ENCODE assay signal across 8 cellular contexts in the genomic region with DNA sequence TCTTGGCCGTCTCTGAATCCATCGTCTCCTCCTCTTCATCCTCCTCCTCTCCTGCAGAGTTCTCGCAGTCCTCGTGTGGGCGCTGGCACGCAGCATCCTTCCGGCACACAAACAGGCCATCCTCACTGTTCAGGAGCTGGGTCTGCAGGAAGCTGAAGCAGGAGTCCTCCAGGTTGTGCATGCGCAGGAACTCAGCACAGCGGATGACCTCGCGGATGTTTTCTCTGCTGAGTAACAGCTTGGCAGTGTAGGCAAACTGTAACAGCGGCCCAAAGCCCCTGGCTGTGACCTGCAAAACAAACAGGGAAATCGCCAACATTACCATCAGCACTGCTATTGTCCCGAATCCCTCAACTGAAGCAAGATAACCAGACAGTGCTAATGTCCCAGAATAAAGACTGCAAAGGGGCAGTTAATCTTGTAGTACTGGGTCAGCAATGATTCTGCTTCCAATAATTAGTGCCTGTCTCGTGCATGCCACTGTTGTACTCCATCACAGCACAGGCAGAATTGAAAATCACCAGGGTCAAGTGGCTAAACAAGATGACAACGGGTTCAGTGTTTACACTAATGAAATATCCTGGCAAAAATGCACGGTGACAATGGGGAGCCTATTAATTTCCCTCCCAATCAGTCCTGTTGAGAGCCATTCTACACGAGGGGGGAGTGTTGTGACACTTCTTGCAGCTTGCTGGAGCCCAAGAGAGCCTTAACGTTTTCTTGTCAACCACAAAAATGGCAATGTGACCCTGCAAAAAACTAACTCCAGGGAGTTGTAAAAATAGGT. TPM values are rescaled to one million over a fixed set of nuclear protein-coding genes. Genes with fewer than 3 reads are reported as not detected.
DNase-seq lines count a peak whose midpoint lies in the region; ATAC-seq and TF ChIP-seq lines count a peak whose summit lies in the region.
"Had no signal": no experiment of that assay in that cellular context is flagged by ENCODE, and none has a peak within 500 bp of the region (broad histone marks: within the 10 kb centered on the region; RNA-seq: fewer than 3 reads in every experiment).

No MANE protein-coding gene starts in this region.

- H4K20me1 ChIP-seq in GM23338 (replicated peaks; ENCODE audit: insufficient read depth): no peaks in the 10 kb centered on the region
- no peaks in the 10 kb centered on the region for H4K20me1 ChIP-seq in neural progenitor cell (ENCODE audit: low read depth)

- H3K4me1 Mint-ChIP-seq in GM23338 (peaks cover 6% of the 10 kb centered on the region; the same call in 2 of the 3 replicates), neural progenitor cell (peaks cover 38% of the 10 kb centered on the region)

- DNase-seq in GM23338 (ENCODE audit: low spot score) (peak; percentile 59), NCI-H2227 treated with DMSO at 0.1 percent for 48 hours (lab: John Stamatoyannopoulos, UW) (peak; percentile 42), dermis blood vessel endothelial cell (peak; percentile 46), neural progenitor cell (ENCODE audit: low spot score) (peak; percentile 62), lower lobe of right lung (no peak), coronary artery (ENCODE audit: low spot score) (no peak)
- DNase-seq: NCI-H1694 had no signal

- no peaks in the 10 kb centered on the region for H3K9me3 ChIP-seq in neural progenitor cell (ENCODE audit: low read depth)
- no peaks in the 10 kb centered on the region for H3K9me3 ChIP-seq in lower lobe of right lung

- 0 out of 2 replicates have a peak overlapping the region, but pooled peaks have one; percentile 10 for H2AFZ ChIP-seq in GM23338
- H2AFZ ChIP-seq in neural progenitor cell (replicated peaks): peak overlapping the region; percentile 65

- no peaks in the 10 kb centered on the region for H3K79me2 ChIP-seq in GM23338 (replicated peaks; ENCODE audit: insufficient read depth)
- H3K79me2 ChIP-seq in neural progenitor cell (ENCODE audit: low read depth): no peaks in the 10 kb centered on the region

- H3K27ac ChIP-seq in GM23338 (ENCODE audit: low read depth): no peak overlapping the region
- H3K27ac ChIP-seq in neural progenitor cell: no peak overlapping the region
- no peak overlapping the region for H3K27ac ChIP-seq in lower lobe of right lung
- H3K27ac ChIP-seq in coronary artery: no peak overlapping the region

- H3K27me3 Mint-ChIP-seq in GM23338 (ENCODE audit: insufficient read depth, low read depth, poor library complexity) (peaks cover 7% of the 10 kb centered on the region), neural progenitor cell (ENCODE audit: insufficient read depth, low read depth) (peaks cover 5% of the 10 kb centered on the region)

- H3F3A ChIP-seq in GM23338 (replicated peaks; ENCODE audit: low read depth) (no peaks in the 10 kb centered on the region), neural progenitor cell (ENCODE audit: low read depth) (peaks cover 11% of the 10 kb centered on the region)

- TF ChIP-seq CTCF in GM23338 (conservative IDR thresholded peaks at IDR 0.05; ENCODE audit: low read depth in 2 of 2) (peak; percentile 27 to 62; a peak in 3 of 4 replicates), neural progenitor cell (IDR thresholded peaks at IDR 0.05) (peak; percentile 34), lower lobe of right lung (IDR thresholded peaks at IDR 0.05) (no peak), coronary artery (IDR thresholded peaks at IDR 0.05) (no peak)

- no peaks in the 10 kb centered on the region for H3K36me3 ChIP-seq in GM23338 (ENCODE audit: insufficient read depth)
- no peaks in the 10 kb centered on the region for H3K36me3 ChIP-seq in neural progenitor cell
- no peaks in the 10 kb centered on the region for H3K36me3 ChIP-seq in lower lobe of right lung

- no peak overlapping the region for H3K9ac ChIP-seq in neural progenitor cell

- H3K27ac Mint-ChIP-seq in GM23338: no peak overlapping the region
- H3K27ac Mint-ChIP-seq in neural progenitor cell: peak overlapping the region; percentile 79

- H3K4me2 ChIP-seq in GM23338 (no peak overlapping the region), neural progenitor cell (no peak overlapping the region)

- H3K36me3 Mint-ChIP-seq in GM23338 (ENCODE audit: low read depth) (no peaks in the 10 kb centered on the region; the same call in 2 of the 3 replicates), neural progenitor cell (peaks cover 17% of the 10 kb centered on the region)

- H3K4me1 ChIP-seq in GM23338 (ENCODE audit: insufficient read depth): no peaks in the 10 kb centered on the region
- peaks cover 20% of the 10 kb centered on the region for H3K4me1 ChIP-seq in neural progenitor cell
- no peaks in the 10 kb centered on the region for H3K4me1 ChIP-seq in lower lobe of right lung

- no peak for TF ChIP-seq POLR2A in GM18505 (IDR thresholded peaks at IDR 0.05; ENCODE audit: borderline replicate concordance, extremely low read depth, insufficient read depth, insufficient read length)

- no peaks in the 10 kb centered on the region for H3K9me3 Mint-ChIP-seq in GM23338
- no peaks in the 10 kb centered on the region for H3K9me3 Mint-ChIP-seq in neural progenitor cell

- H3K27me3 ChIP-seq in GM23338 (ENCODE audit: insufficient read depth) (no peaks in the 10 kb centered on the region), neural progenitor cell (no peaks in the 10 kb centered on the region), lower lobe of right lung (ENCODE audit: low read depth) (no peaks in the 10 kb centered on the region)

- no peak overlapping the region for H3K4me3 Mint-ChIP-seq in GM23338
- no peak overlapping the region for H3K4me3 Mint-ChIP-seq in neural progenitor cell

- H3K9me2 ChIP-seq in GM23338 (ENCODE audit: insufficient read depth): no peaks in the 10 kb centered on the region

- ATAC-seq in GM23338: peak; percentile 92
- ATAC-seq in lower lobe of right lung: no peak
- ATAC-seq in GM18505 (IDR thresholded peaks at IDR 0.05; ENCODE audit: unreplicated experiment): no peak

- no peak overlapping the region for H3K4me3 ChIP-seq in GM23338
- no peak overlapping the region for H3K4me3 ChIP-seq in neural progenitor cell
- no peak overlapping the region for H3K4me3 ChIP-seq in lower lobe of right lung
- H3K4me3 ChIP-seq in coronary artery: no peak overlapping the region

- intact Hi-C loops in lower lobe of right lung (cut with DNase I): no loop called here

TF ChIP-seq in GM23338, 12 proteins besides CTCF, POLR2A, EP300 and RAD21 (continues in another document):
- no peak for TF ChIP-seq ZNF114 (CRISPR knock-in tag; IDR thresholded peaks at IDR 0.05)

RNA-seq across cellular contexts. Expression of a gene that starts 57.5 kb away (rescaled TPM):
- total RNA-seq in GM23338 (2014; rRNA removed; shearing (Covaris generic)): not detected in 2 replicates
- polyA plus RNA-seq in GM23338 (2016; fragmentation: Nextera tagmentation; extraction: Ambion mirVana): not detected in 2 replicates
- total RNA-seq in dermis blood vessel endothelial cell (not detected in 2 replicates), neural progenitor cell (ENCODE audit: low replicate concordance) (0.37 TPM in 1 of 2 replicates, not detected in the other), lower lobe of right lung (not detected)

Comparison
In these comparisons a context has a peak if more than half of its experiments do, and no peak if none do; other contexts are left out.
1. DNase-seq: peak in GM23338 (single experiment), NCI-H2227 treated with DMSO at 0.1 percent for 48 hours (single experiment), dermis blood vessel endothelial cell (single experiment) and neural progenitor cell (single experiment); none in lower lobe of right lung (single experiment) and coronary artery (single experiment).
2. CTCF ChIP-seq: peak in GM23338 (2 of 2) and neural progenitor cell (single experiment); none in lower lobe of right lung (single experiment) and coronary artery (single experiment).